In the genomic region with DNA sequence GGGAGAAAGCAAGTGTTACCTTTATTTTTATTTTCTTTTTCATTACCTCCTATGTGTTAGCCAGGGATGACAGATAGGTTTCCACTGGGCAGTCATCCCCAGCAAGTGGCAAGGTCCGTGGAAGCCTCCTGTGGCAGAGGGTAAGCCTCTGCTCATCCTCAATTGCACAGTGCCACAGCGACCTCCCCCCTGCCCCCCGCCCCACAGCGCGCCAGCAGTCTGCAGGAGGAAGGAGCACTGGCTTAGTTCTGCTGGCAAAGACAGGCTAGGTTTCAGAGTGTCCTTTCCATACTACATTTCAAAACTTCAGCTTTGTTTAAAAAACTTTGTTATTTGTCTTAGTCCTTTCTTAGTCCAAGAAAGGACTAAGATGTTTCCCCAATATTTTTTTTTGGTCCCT, we compare ENCODE assay signal across 9 cellular contexts.
"Had no signal": no experiment of that assay in that cellular context is flagged by ENCODE, and none has a peak within 500 bp of the region (broad histone marks: within the 10 kb centered on the region; RNA-seq: fewer than 3 reads in every experiment).

No MANE protein-coding gene starts in this region.

- H3K27ac ChIP-seq: GM23248, HL-60 had no signal

- H3K4me3 ChIP-seq: GM23248, K562 had no signal

- H3K9me3 Mint-ChIP-seq: H9 had no signal

- DNase-seq: GM23248, H9, HCEC 1CT, IMR-90, KG1 had no signal

- FAIRE-seq: H1, H54, K562 had no signal

- H3K4me3 Mint-ChIP-seq: H9 had no signal

- ATAC-seq: K562 had no signal
